In the genomic region with DNA sequence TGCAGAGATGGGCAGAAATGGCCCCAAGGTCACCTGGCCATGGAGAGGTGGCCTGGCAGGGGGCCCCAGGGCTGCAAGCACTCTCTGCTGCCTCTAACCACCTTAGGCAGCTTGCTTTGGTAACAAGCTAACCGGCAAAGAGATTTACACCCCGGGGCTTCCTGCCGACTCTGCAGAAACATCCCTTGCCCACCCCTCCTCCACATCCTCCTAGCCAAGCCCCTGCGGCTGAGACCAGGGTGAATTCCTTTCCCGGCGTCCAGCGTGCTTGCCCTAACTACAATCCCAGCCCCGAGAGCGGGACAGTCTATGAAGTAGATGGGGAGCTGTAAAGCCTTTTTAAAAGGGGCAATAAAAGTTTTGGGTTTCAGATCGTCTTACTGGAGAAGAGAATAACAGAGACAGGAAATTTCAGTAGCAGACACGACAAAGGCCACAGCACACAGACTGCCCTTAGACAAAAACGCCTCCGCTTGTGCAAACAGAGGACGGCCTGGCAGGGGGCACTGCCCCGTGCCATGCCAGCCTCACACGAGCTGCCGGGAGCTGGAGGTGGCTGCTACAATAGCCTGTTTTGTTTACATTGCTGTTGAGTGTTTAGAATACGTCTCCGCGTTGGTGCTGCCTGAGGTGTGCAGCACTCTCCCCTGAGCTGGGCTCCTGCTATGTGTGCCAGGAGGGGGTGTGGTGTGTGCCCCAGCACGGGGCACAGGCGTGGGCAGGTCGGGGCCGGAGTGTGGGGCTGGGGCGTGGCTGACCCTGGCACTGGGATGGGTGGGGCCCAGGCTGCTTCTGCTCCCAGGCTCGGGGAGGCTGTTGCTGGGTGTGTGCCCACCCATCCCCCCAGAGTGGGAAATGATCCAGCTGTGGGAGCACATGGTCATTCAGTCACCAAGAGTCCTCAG, we compare ENCODE assay signal across 9 cellular contexts. TPM values are rescaled to one million over a fixed set of nuclear protein-coding genes. Genes with fewer than 3 reads are reported as not detected.
DNase-seq lines count a peak whose midpoint lies in the region; ATAC-seq and TF ChIP-seq lines count a peak whose summit lies in the region.
"Had no signal": no experiment of that assay in that cellular context is flagged by ENCODE, and none has a peak within 500 bp of the region (broad histone marks: within the 10 kb centered on the region; RNA-seq: fewer than 3 reads in every experiment).

No MANE protein-coding gene starts in this region.

- DNase-seq in left cardiac atrium (peak; percentile 21), Right ventricle myocardium inferior (ENCODE audit: missing footprints) (no peak), SJCRH30 (peak; percentile 57 to 64), hippocampal formation (lab: John Stamatoyannopoulos, UW) (peak; percentile 25 to 68), WERI-Rb-1 (no peak), MV-4-11 (lab: John Stamatoyannopoulos, UW) (no peak)
- DNase-seq in stimulated activated naive CD8-positive, alpha-beta T cell treated with anti-CD3 and anti-CD28 coated beads, Interleukin-15, Interleukin-2, amounts not matched to agents 100 U/mL and 50 U/mL, for 24 hours = peak; percentile 14

- no peak for ATAC-seq in left cardiac atrium
- ATAC-seq in Right ventricle myocardium inferior = no peak
- ATAC-seq in stimulated activated naive CD8-positive, alpha-beta T cell treated with anti-CD3 and anti-CD28 coated beads, Interleukin-15, Interleukin-2, amounts not matched to agents 100 U/mL and 50 U/mL, for 24 hours = peak; percentile 44
- no peak for ATAC-seq in HG02763 (IDR thresholded peaks at IDR 0.05; ENCODE audit: unreplicated experiment)

- H3K9me3 ChIP-seq in SJCRH30 (replicated peaks) (no peaks in the 10 kb centered on the region), WERI-Rb-1 (ENCODE audit: severe bottlenecking) (no peaks in the 10 kb centered on the region)

- H3K36me3 ChIP-seq in SJCRH30 (no peaks in the 10 kb centered on the region), WERI-Rb-1 (no peaks in the 10 kb centered on the region)

- peaks cover 16% of the 10 kb centered on the region for H3K4me1 ChIP-seq in SJCRH30

- intact Hi-C loops in left cardiac atrium (cut with DNase I) (no loop called here), Right ventricle myocardium inferior (cut with DNase I) (no loop called here)

- TF ChIP-seq CTCF in WERI-Rb-1 (IDR thresholded peaks at IDR 0.05; ENCODE audit: low read depth, low read length) = no peak

- no peak overlapping the region; the same call in 1 of the 2 replicates for H3K4me3 ChIP-seq in SJCRH30
- H3K4me3 ChIP-seq in WERI-Rb-1 (ENCODE audit: low read depth, low read length) = no peak overlapping the region

- H3K27me3 ChIP-seq in SJCRH30 = no peaks in the 10 kb centered on the region; the same call in 1 of the 2 replicates
- no peaks in the 10 kb centered on the region for H3K27me3 ChIP-seq in WERI-Rb-1 (ENCODE audit: insufficient read depth, low read depth, severe bottlenecking)

- no peak overlapping the region for H3K27ac ChIP-seq in SJCRH30
- H3K27ac ChIP-seq in WERI-Rb-1 = no peak overlapping the region

RNA-seq across cellular contexts. Expression of a gene that starts 15.3 kb away (rescaled TPM):
- not detected for total RNA-seq in left cardiac atrium
- not detected for total RNA-seq in Right ventricle myocardium inferior
- total RNA-seq in SJCRH30 (2014; rRNA removed; shearing (Covaris generic)) = 1.1 and 2.0 TPM in 2 replicates
- total RNA-seq: kidney epithelial cell had no signal

RNA-seq across cellular contexts. Expression of a gene that starts 25.1 kb away (rescaled TPM):
- total RNA-seq in left cardiac atrium (10 to 100 TPM; 13.9 to 16.7 TPM), Right ventricle myocardium inferior (9.5 TPM)
- total RNA-seq in SJCRH30 (2014; rRNA removed; shearing (Covaris generic)) = 3.3 and 3.5 TPM in 2 replicates

RNA-seq across cellular contexts. Expression of a gene that starts 30.5 kb away (rescaled TPM):
- total RNA-seq in left cardiac atrium (1 to 10 TPM; 4.3 to 7.4 TPM), Right ventricle myocardium inferior (2.7 TPM)
- total RNA-seq in SJCRH30 (2014; rRNA removed; shearing (Covaris generic)) = 20.3 and 23.4 TPM in 2 replicates

RNA-seq across cellular contexts. Expression of a gene that starts 49.7 kb away (rescaled TPM):
- 10 to 100 TPM in 1 of 2 donors, 1 to 10 TPM in 1; 9.6 to 13.0 TPM for total RNA-seq in left cardiac atrium
- 13.9 TPM for total RNA-seq in Right ventricle myocardium inferior
- 12.1 and 13.6 TPM in 2 replicates for total RNA-seq in SJCRH30 (2014; rRNA removed; shearing (Covaris generic))

Comparison
In these comparisons a context has a peak if more than half of its experiments do, and no peak if none do; other contexts are left out.
1. DNase-seq: peak in left cardiac atrium (single experiment), SJCRH30 (2 of 2), hippocampal formation (2 of 2) and stimulated activated naive CD8-positive, alpha-beta T cell treated with anti-CD3 and anti-CD28 coated beads, Interleukin-15, Interleukin-2, amounts not matched to agents 100 U/mL and 50 U/mL, for 24 hours (single experiment); none in Right ventricle myocardium inferior (single experiment), WERI-Rb-1 (single experiment) and MV-4-11 (single experiment).